In the genomic region with DNA sequence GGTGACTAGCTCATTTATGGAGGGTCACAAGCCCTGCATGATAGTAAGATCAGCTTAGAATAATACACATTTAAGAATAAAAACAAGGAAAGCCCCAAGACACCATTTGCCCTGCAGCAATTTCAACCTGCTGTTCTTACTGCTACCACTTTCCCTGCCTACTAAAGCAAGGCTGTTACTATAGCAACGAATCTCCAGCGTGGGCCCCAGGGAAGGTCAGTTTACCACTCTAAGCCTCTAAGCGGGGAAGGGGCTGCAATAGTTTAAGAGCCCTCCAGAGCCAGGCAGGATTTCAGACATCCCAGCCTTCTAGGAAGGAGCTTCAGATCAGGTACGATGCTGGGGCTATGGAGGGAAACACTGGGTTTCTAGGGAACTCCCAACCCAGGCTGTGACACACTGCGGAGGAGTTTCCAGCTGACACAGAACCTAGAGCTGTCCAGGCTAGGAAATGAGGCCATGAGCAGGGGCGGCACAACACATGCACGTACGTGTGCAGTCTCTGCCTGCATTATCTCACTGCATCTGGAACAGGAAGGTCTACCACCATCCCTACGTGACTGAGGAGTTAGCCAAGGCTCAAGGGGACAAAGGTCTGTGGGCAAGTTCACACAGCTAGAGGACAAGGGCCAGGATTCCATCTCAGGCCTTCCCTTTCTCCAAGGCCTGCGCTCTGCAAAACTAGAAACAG, we compare ENCODE assay signal across 18 cellular contexts. TPM values are rescaled to one million over a fixed set of nuclear protein-coding genes. Genes with fewer than 3 reads are reported as not detected.
A peak's percentile ranks its signal among the peaks of the same experiment; 100 is the strongest.
DNase-seq lines count a peak whose midpoint lies in the region; ATAC-seq, FAIRE-seq and TF ChIP-seq lines count a peak whose summit lies in the region.
"Had no signal": no experiment of that assay in that cellular context is flagged by ENCODE, and none has a peak within 500 bp of the region (broad histone marks: within the 10 kb centered on the region; RNA-seq: fewer than 3 reads in every experiment).

No MANE protein-coding gene starts in this region.

- FAIRE-seq in pancreas (lab: Jason Lieb, UNC) = no peak

- H3K4me1 Mint-ChIP-seq in T-helper 17 cell (no peaks in the 10 kb centered on the region), Calu3 (ENCODE audit: low read depth, unreplicated experiment) (no peaks in the 10 kb centered on the region)
- H3K4me1 Mint-ChIP-seq: central memory CD8-positive, alpha-beta T cell had no signal

- H3K27me3 ChIP-seq in pancreas = no peaks in the 10 kb centered on the region
- H3K27me3 ChIP-seq: upper lobe of right lung had no signal

- WGBS in pancreas, 2 donors = 67 to 71% methylated on average over 10 of the region's 10 CpGs

- in situ Hi-C loops in Caki2 (cut with HindIII; ENCODE audit: low pct_unique_long_range_greater_than_20kb, low sequenced_read_pairs) = no loop called here

- H3K4me3 ChIP-seq in fibroblast of villous mesenchyme (ENCODE audit: low read depth, low read length) (no peak overlapping the region), pancreas (no peak overlapping the region)
- H3K4me3 ChIP-seq: GM23338, upper lobe of right lung had no signal

- H3K4me1 ChIP-seq in pancreas = peaks cover 0 to 4% (median 0%) of the 10 kb centered on the region in 3 donors
- H3K4me1 ChIP-seq: upper lobe of right lung had no signal

- CTCF ChIA-PET in Calu3 (lab: Charles Lee) = interaction anchor here (1.2 to 2.6 kb wide), 2 partner anchors 8 to 64 kb away, joined by 3 to 11 read pairs; no protein-coding TSS in a partner anchor

- H3K27ac Mint-ChIP-seq in T-helper 17 cell (no peak overlapping the region), Calu3 (ENCODE audit: unreplicated experiment) (no peak overlapping the region)
- H3K27ac Mint-ChIP-seq: activated naive CD4-positive, alpha-beta T cell treated with anti-CD3 and anti-CD28 coated beads, Interleukin-2, amount 50 U/mL, for 72 hours; GM23338 had no signal

- H3K4me3 Mint-ChIP-seq in T-helper 17 cell (no peak overlapping the region), Calu3 (ENCODE audit: low read depth, unreplicated experiment) (no peak overlapping the region)
- H3K4me3 Mint-ChIP-seq: central memory CD8-positive, alpha-beta T cell; GM23338 had no signal

- no peak overlapping the region for H3K27ac ChIP-seq in pancreas
- H3K27ac ChIP-seq: upper lobe of right lung had no signal

- TF ChIP-seq CTCF in fibroblast of villous mesenchyme (IDR thresholded peaks at IDR 0.05; ENCODE audit: insufficient read depth, low read depth, low read length) = no peak
- no peak for TF ChIP-seq CTCF in pancreas (IDR thresholded peaks at IDR 0.05)
- no peak for TF ChIP-seq CTCF in Calu3 (IDR thresholded peaks at IDR 0.05; ENCODE audit: unreplicated experiment)

- no TSS peak for BruUV-seq in Calu3 (replicated peaks; lab: Mats Ljungman, UMichigan)

- H3K9me3 ChIP-seq in pancreas = no peaks in the 10 kb centered on the region
- no peaks in the 10 kb centered on the region for H3K9me3 ChIP-seq in T-helper 17 cell (ENCODE audit: control insufficient read depth, low read length, poor library complexity, severe bottlenecking)
- H3K9me3 ChIP-seq: upper lobe of right lung had no signal

- no peaks in the 10 kb centered on the region for H3K27me3 Mint-ChIP-seq in T-helper 17 cell
- H3K27me3 Mint-ChIP-seq in Calu3 (ENCODE audit: unreplicated experiment) = no peaks in the 10 kb centered on the region
- H3K27me3 Mint-ChIP-seq: central memory CD8-positive, alpha-beta T cell had no signal

- H3K36me3 ChIP-seq in pancreas = peaks cover 0 to 72% (median 20%) of the 10 kb centered on the region in 3 donors

- intact Hi-C loops in pancreas (cut with DNase I) (loop anchor here in 1 of 3 donors (10.0 kb wide), 1 partner anchor 58 kb away; no protein-coding TSS in a partner anchor), Calu3 (cut with micrococcal nuclease; ENCODE audit: unreplicated experiment) (loop anchor here (10.0 kb wide), 1 partner anchor 98 kb away; no protein-coding TSS in a partner anchor)

- peak in 3 of 4 donors; percentile 10 to 38 (median 37) for ATAC-seq in pancreas
- ATAC-seq in T-helper 17 cell = no peak
- no peak for ATAC-seq in GM19463 (IDR thresholded peaks at IDR 0.05; ENCODE audit: unreplicated experiment)
- ATAC-seq: activated naive CD4-positive, alpha-beta T cell treated with anti-CD3 and anti-CD28 coated beads, Interleukin-2, amount 50 U/mL, for 72 hours; GM23338; left colon had no signal

- H3K36me3 Mint-ChIP-seq in T-helper 17 cell (ENCODE audit: low read depth) (peaks cover 3% of the 10 kb centered on the region), Calu3 (ENCODE audit: insufficient read depth, unreplicated experiment) (peaks cover 39% of the 10 kb centered on the region)

- H3K9me3 Mint-ChIP-seq in Calu3 (ENCODE audit: low read depth, unreplicated experiment) = no peaks in the 10 kb centered on the region
- H3K9me3 Mint-ChIP-seq: activated naive CD4-positive, alpha-beta T cell treated with anti-CD3 and anti-CD28 coated beads, Interleukin-2, amount 50 U/mL, for 72 hours; central memory CD8-positive, alpha-beta T cell; GM23338 had no signal

- DNase-seq in Caki2 (ENCODE audit: low read depth) (peak; percentile 13), fibroblast of villous mesenchyme (ENCODE audit: low read depth) (peak; percentile 58), pancreas (no peak), T-helper 17 cell (no peak), Calu3 (no peak)
- no peak for DNase-seq in effector CD8-positive, alpha-beta T cell (lab: John Stamatoyannopoulos, UW)
- DNase-seq: activated CD4-positive, alpha-beta T cell treated with anti-CD3 and anti-CD28 coated beads for 1 hour; DMS153; left colon; NCI-H2029; NCI-H774; stimulated activated CD4-positive, alpha-beta T cell treated with anti-CD3 and anti-CD28 coated beads, Interleukin-4, amount 100 ng/mL, for 1 hour; upper lobe of right lung had no signal

TF ChIP-seq in PFSK-1, 5 proteins besides CTCF, POLR2A, EP300 and RAD21:
- TF ChIP-seq, protein P1, sequence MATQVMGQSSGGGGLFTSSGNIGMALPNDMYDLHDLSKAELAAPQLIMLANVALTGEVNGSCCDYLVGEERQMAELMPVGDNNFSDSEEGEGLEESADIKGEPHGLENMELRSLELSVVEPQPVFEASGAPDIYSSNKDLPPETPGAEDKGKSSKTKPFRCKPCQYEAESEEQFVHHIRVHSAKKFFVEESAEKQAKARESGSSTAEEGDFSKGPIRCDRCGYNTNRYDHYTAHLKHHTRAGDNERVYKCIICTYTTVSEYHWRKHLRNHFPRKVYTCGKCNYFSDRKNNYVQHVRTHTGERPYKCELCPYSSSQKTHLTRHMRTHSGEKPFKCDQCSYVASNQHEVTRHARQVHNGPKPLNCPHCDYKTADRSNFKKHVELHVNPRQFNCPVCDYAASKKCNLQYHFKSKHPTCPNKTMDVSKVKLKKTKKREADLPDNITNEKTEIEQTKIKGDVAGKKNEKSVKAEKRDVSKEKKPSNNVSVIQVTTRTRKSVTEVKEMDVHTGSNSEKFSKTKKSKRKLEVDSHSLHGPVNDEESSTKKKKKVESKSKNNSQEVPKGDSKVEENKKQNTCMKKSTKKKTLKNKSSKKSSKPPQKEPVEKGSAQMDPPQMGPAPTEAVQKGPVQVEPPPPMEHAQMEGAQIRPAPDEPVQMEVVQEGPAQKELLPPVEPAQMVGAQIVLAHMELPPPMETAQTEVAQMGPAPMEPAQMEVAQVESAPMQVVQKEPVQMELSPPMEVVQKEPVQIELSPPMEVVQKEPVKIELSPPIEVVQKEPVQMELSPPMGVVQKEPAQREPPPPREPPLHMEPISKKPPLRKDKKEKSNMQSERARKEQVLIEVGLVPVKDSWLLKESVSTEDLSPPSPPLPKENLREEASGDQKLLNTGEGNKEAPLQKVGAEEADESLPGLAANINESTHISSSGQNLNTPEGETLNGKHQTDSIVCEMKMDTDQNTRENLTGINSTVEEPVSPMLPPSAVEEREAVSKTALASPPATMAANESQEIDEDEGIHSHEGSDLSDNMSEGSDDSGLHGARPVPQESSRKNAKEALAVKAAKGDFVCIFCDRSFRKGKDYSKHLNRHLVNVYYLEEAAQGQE (IDR thresholded peaks at IDR 0.05; ENCODE audit: insufficient read depth in 1 of 2, low read depth in 2 of 2, low read length in 2 of 2) = peak in 1 of 2 experiments; percentile 66; a peak in 1 of 4 replicates
- TF ChIP-seq FOXP2 (optimal IDR thresholded peaks at IDR 0.05; ENCODE audit: borderline replicate concordance, extremely low read depth, extremely low read length, insufficient read depth) = peak; percentile 26
- no peak for TF ChIP-seq POLR2AphosphoS5 (IDR thresholded peaks at IDR 0.05; ENCODE audit: low read depth, low read length)

RNA-seq across cellular contexts. Expression of a gene that starts 20.5 kb away (rescaled TPM):
- total RNA-seq in Caki2 (2014; rRNA removed; shearing (Covaris generic); ENCODE audit: low replicate concordance) = 43.8 and 87.4 TPM in 2 replicates
- 20.6 TPM for polyA plus RNA-seq in PFSK-1 (2012; ENCODE audit: insufficient read length, low read depth)
- total RNA-seq in fibroblast of villous mesenchyme (28.0 and 28.1 TPM in 2 replicates), pancreas (10 to 100 TPM; 14.4 to 24.7 (median 19.6) TPM), T-helper 17 cell (10 to 100 TPM; 44.1 to 54.6 TPM), Calu3 (2022) (40.7 and 41.9 TPM in 2 replicates)
- 10 to 100 TPM; 20.5 to 29.5 TPM for polyA plus RNA-seq in pancreas

RNA-seq across cellular contexts. Expression of a gene that starts 20.6 kb away (rescaled TPM):
- 38.6 and 41.7 TPM in 2 replicates for total RNA-seq in Caki2 (2014; rRNA removed; shearing (Covaris generic); ENCODE audit: low replicate concordance)
- polyA plus RNA-seq in PFSK-1 (2012; ENCODE audit: insufficient read length, low read depth) = 9.7 TPM
- total RNA-seq in fibroblast of villous mesenchyme (10.4 and 13.5 TPM in 2 replicates), pancreas (10 to 100 TPM in 4 of 6 donors, 1 to 10 TPM in 2; 9.5 to 13.6 (median 10.8) TPM), T-helper 17 cell (10 to 100 TPM; 15.1 to 18.7 TPM), Calu3 (2022) (22.8 and 25.6 TPM in 2 replicates)
- polyA plus RNA-seq in pancreas = 10 to 100 TPM in 1 of 2 donors, 1 to 10 TPM in 1; 6.3 to 11.2 TPM

RNA-seq across cellular contexts. Expression of a gene that starts 34.1 kb away (rescaled TPM):
- 2.3 and 3.1 TPM in 2 replicates for total RNA-seq in Caki2 (2014; rRNA removed; shearing (Covaris generic); ENCODE audit: low replicate concordance)
- polyA plus RNA-seq in PFSK-1 (2012; ENCODE audit: insufficient read length, low read depth) = 3.9 TPM
- total RNA-seq in fibroblast of villous mesenchyme (0.32 and 2.2 TPM in 2 replicates), pancreas (under 1 TPM; 0.14 to 0.75 (median 0.27) TPM), T-helper 17 cell (1 to 10 TPM; 1.6 to 2.4 TPM), Calu3 (2022) (0.40 and 0.71 TPM in 2 replicates)
- under 1 TPM; 0.23 to 0.33 TPM for polyA plus RNA-seq in pancreas

RNA-seq across cellular contexts. Expression of a gene that starts 49.2 kb away (rescaled TPM):
- 39.7 and 49.4 TPM in 2 replicates for total RNA-seq in Caki2 (2014; rRNA removed; shearing (Covaris generic); ENCODE audit: low replicate concordance)
- 25.7 TPM for polyA plus RNA-seq in PFSK-1 (2012; ENCODE audit: insufficient read length, low read depth)
- total RNA-seq in fibroblast of villous mesenchyme (32.9 and 34.5 TPM in 2 replicates), pancreas (10 to 100 TPM; 11.0 to 24.2 (median 15.7) TPM), T-helper 17 cell (100 to 1,000 TPM in 1 of 2 donors, 10 to 100 TPM in 1; 84.0 to 104 TPM), Calu3 (2022) (39.8 and 40.8 TPM in 2 replicates)
- polyA plus RNA-seq in pancreas = 10 to 100 TPM; 20.5 to 26.7 TPM

Comparison
In these comparisons a context has a peak if more than half of its experiments do, and no peak if none do; other contexts are left out.
1. DNase-seq: peak in Caki2 (single experiment) and fibroblast of villous mesenchyme (single experiment); none in pancreas (0 of 6), effector CD8-positive, alpha-beta T cell (single experiment), T-helper 17 cell (0 of 3) and Calu3 (single experiment).
2. ATAC-seq: peak in pancreas (3 of 4); none in T-helper 17 cell (single experiment) and GM19463 (single experiment).